Comparison of ENCODE assay signal across 16 cellular contexts in the genomic region with DNA sequence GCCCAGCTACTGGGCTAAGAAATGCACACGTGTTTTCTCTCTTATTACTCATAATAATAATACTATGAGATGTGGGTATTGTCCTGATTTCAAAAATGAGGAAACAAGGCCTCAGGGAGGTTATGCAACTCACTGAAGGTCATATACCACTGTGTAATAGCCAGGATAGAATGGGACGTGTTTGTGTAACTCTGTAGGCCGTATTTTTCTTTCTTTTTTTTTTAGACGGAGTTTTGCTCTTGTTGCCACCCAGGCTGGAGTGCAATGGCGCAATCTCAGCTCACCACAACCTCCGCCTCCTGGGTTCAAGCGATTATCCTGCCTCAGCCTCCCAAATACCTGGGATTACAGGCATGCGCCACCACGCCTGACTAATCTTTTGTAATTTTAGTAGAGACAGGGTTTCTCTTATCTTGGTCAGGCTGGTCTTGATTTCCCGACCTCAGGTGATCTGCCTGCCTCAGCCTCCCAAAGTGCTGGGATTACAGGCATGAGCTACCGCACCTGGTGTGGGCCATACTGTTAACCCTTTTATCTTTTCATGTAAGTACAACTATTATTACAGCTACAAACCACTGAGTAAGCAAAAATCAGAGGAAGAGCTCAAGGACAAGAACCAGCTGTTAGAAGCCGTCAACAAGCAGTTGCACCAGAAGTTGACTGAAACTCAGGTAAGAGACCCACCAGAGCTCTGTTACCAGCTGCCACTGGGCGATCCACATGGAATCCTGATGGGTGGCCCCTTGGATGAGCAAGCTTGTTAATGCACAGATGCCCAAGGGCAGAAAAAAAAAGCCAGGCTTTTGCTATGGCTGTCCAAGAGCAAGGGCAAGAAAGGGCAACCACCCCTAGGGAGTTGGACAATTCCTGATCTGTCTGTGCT. TPM values are rescaled to one million over a fixed set of nuclear protein-coding genes. Genes with fewer than 3 reads are reported as not detected.
DNase-seq lines count a peak whose midpoint lies in the region; ATAC-seq and TF ChIP-seq lines count a peak whose summit lies in the region.
"Had no signal": no experiment of that assay in that cellular context is flagged by ENCODE, and none has a peak within 500 bp of the region (broad histone marks: within the 10 kb centered on the region; RNA-seq: fewer than 3 reads in every experiment).

No MANE protein-coding gene starts in this region.

- no peaks in the 10 kb centered on the region for H3K4me1 Mint-ChIP-seq in memory B cell
- H3K4me1 Mint-ChIP-seq in activated CD4-positive, alpha-beta memory T cell treated with anti-CD3 and anti-CD28 coated beads for 36 hours (ENCODE audit: low read depth), result peaks cover 5% of the 10 kb centered on the region
- H3K4me1 Mint-ChIP-seq: activated B cell treated with CpG ODN at 0.5 μM for 24 hours had no signal

- no peaks in the 10 kb centered on the region for H3K27me3 Mint-ChIP-seq in memory B cell
- H3K27me3 Mint-ChIP-seq in activated CD4-positive, alpha-beta memory T cell treated with anti-CD3 and anti-CD28 coated beads for 36 hours, result no peaks in the 10 kb centered on the region
- H3K27me3 Mint-ChIP-seq: activated B cell treated with CpG ODN at 0.5 μM for 24 hours; activated naive CD8-positive, alpha-beta T cell treated with anti-CD3 and anti-CD28 coated beads, Interleukin-2, amount 10 ng/mL, durations not matched to agents 7 days and 5 days had no signal

- DNase-seq in AG09309 (ENCODE audit: low read depth), result peak; percentile 37
- peak; percentile 90 to 95 for DNase-seq in NOMO-1 (lab: John Stamatoyannopoulos, UW; ENCODE audit: unreplicated experiment in 2 of 2)
- DNase-seq in choroid plexus epithelial cell (ENCODE audit: low read depth), result peak; percentile 83
- no peak for DNase-seq in memory B cell (ENCODE audit: low spot score in 2 of 2)
- DNase-seq in activated CD4-positive, alpha-beta memory T cell treated with anti-CD3 and anti-CD28 coated beads for 36 hours, result no peak
- no peak for DNase-seq in erythroblast (lab: John Stamatoyannopoulos, UW)
- DNase-seq: activated B cell treated with CpG ODN at 0.5 μM for 24 hours; activated naive CD8-positive, alpha-beta T cell treated with anti-CD3 and anti-CD28 coated beads, Interleukin-2, amount 10 ng/mL, durations not matched to agents 7 days and 5 days; cerebellar nuclear complex; DMS153 had no signal

- H3K27ac Mint-ChIP-seq in memory B cell, result peak overlapping the region; percentile 12
- H3K27ac Mint-ChIP-seq in activated CD4-positive, alpha-beta memory T cell treated with anti-CD3 and anti-CD28 coated beads for 36 hours, result no peak overlapping the region
- H3K27ac Mint-ChIP-seq: activated B cell treated with CpG ODN at 0.5 μM for 24 hours; activated naive CD8-positive, alpha-beta T cell treated with anti-CD3 and anti-CD28 coated beads, Interleukin-2, amount 10 ng/mL, durations not matched to agents 7 days and 5 days had no signal

- intact Hi-C loops in activated CD4-positive, alpha-beta memory T cell treated with anti-CD3 and anti-CD28 coated beads for 36 hours (cut with micrococcal nuclease), result no loop called here

- POLR2A ChIA-PET in activated CD4-positive, alpha-beta memory T cell treated with anti-CD3 and anti-CD28 coated beads for 36 hours (lab: Charles Lee), result interaction anchor here (0.6 kb wide), 1 partner anchor 8 kb away, joined by 6 read pairs; no protein-coding TSS in a partner anchor

- CTCF ChIA-PET in activated CD4-positive, alpha-beta memory T cell treated with anti-CD3 and anti-CD28 coated beads for 36 hours (lab: Charles Lee), result interaction anchor here (0.5 to 1.4 kb wide), 4 partner anchors 8 to 114 kb away, joined by 3 to 11 read pairs (median 4); no protein-coding TSS in a partner anchor

- H3K9me3 Mint-ChIP-seq in memory B cell, result no peaks in the 10 kb centered on the region
- H3K9me3 Mint-ChIP-seq in activated CD4-positive, alpha-beta memory T cell treated with anti-CD3 and anti-CD28 coated beads for 36 hours, result no peaks in the 10 kb centered on the region
- H3K9me3 Mint-ChIP-seq: activated B cell treated with CpG ODN at 0.5 μM for 24 hours; activated naive CD8-positive, alpha-beta T cell treated with anti-CD3 and anti-CD28 coated beads, Interleukin-2, amount 10 ng/mL, durations not matched to agents 7 days and 5 days had no signal

- no peak for ATAC-seq in memory B cell (ENCODE audit: low read depth)
- ATAC-seq in GM19035 (IDR thresholded peaks at IDR 0.05; ENCODE audit: unreplicated experiment), result no peak
- ATAC-seq in GM18867 (IDR thresholded peaks at IDR 0.05; ENCODE audit: unreplicated experiment), result no peak
- ATAC-seq: SK-N-SH treated with all-trans-retinoic acid at 6 μM for 48 hours had no signal

- peaks cover 19% of the 10 kb centered on the region for H3K36me3 Mint-ChIP-seq in memory B cell
- peaks cover 55% of the 10 kb centered on the region for H3K36me3 Mint-ChIP-seq in activated CD4-positive, alpha-beta memory T cell treated with anti-CD3 and anti-CD28 coated beads for 36 hours

- TF ChIP-seq CTCF in AG09309 (IDR thresholded peaks at IDR 0.05; ENCODE audit: control insufficient read depth, insufficient read depth, low read depth, low read length, missing control alignments) (no peak), choroid plexus epithelial cell (conservative IDR thresholded peaks at IDR 0.05; ENCODE audit: low read depth, low read length) (no peak)

- no peak overlapping the region for H3K4me3 ChIP-seq in AG09309 (ENCODE audit: control insufficient read depth, low read depth, low read length)
- H3K4me3 ChIP-seq in choroid plexus epithelial cell (ENCODE audit: low read depth, low read length), result no peak overlapping the region
- H3K4me3 ChIP-seq: HAP-1, thoracic aorta had no signal

- no peak overlapping the region for H3K4me3 Mint-ChIP-seq in memory B cell
- H3K4me3 Mint-ChIP-seq in activated CD4-positive, alpha-beta memory T cell treated with anti-CD3 and anti-CD28 coated beads for 36 hours, result no peak overlapping the region
- H3K4me3 Mint-ChIP-seq: activated B cell treated with CpG ODN at 0.5 μM for 24 hours; activated naive CD8-positive, alpha-beta T cell treated with anti-CD3 and anti-CD28 coated beads, Interleukin-2, amount 10 ng/mL, durations not matched to agents 7 days and 5 days had no signal

- TF ChIP-seq POLR2A in erythroblast (IDR thresholded peaks at IDR 0.05; ENCODE audit: low read length), result no peak

RNA-seq across cellular contexts. Expression of a gene that starts 6.7 kb away (rescaled TPM):
- total RNA-seq in activated CD4-positive, alpha-beta memory T cell treated with anti-CD3 and anti-CD28 coated beads for 36 hours, result 10 to 100 TPM; 59.8 to 61.5 TPM

RNA-seq across cellular contexts. Expression of a gene that starts 16.4 kb away (rescaled TPM):
- total RNA-seq in activated CD4-positive, alpha-beta memory T cell treated with anti-CD3 and anti-CD28 coated beads for 36 hours, result 10 to 100 TPM; 37.3 to 38.7 TPM

RNA-seq across cellular contexts. Expression of a gene that starts 31.2 kb away (rescaled TPM):
- under 1 TPM; 0.02 to 0.05 TPM for total RNA-seq in activated CD4-positive, alpha-beta memory T cell treated with anti-CD3 and anti-CD28 coated beads for 36 hours

RNA-seq across cellular contexts. Expression of a gene that starts 38.3 kb away (rescaled TPM):
- not detected for total RNA-seq in activated CD4-positive, alpha-beta memory T cell treated with anti-CD3 and anti-CD28 coated beads for 36 hours
- total RNA-seq: activated B cell treated with CpG ODN at 0.5 μM for 24 hours; activated naive CD8-positive, alpha-beta T cell treated with anti-CD3 and anti-CD28 coated beads, Interleukin-2, amount 10 ng/mL, durations not matched to agents 7 days and 5 days; omental fat pad; thoracic aorta had no signal

RNA-seq across cellular contexts. Expression of a gene that starts 48.4 kb away (rescaled TPM):
- total RNA-seq in activated CD4-positive, alpha-beta memory T cell treated with anti-CD3 and anti-CD28 coated beads for 36 hours, result 1 to 10 TPM in 1 of 2 experiments, under 1 TPM in 1; 0.53 to 1.6 TPM

Comparison
In these comparisons a context has a peak if more than half of its experiments do, and no peak if none do; other contexts are left out.
1. DNase-seq: peak in AG09309 (single experiment), NOMO-1 (2 of 2) and choroid plexus epithelial cell (single experiment); none in memory B cell (0 of 2), activated CD4-positive, alpha-beta memory T cell treated with anti-CD3 and anti-CD28 coated beads for 36 hours (single experiment) and erythroblast (0 of 2).